Comparison of ENCODE assay signal across 1 cellular context in genomic region chr5:74499236-74499635, GRCh38.
TF ChIP-seq lines count a peak whose summit lies in the region.

No MANE protein-coding gene starts in this region.

TF ChIP-seq in GM23338, 12 proteins besides CTCF, POLR2A, EP300 and RAD21 (continued from another document):
- TF ChIP-seq ZNF462 (CRISPR knock-in tag; IDR thresholded peaks at IDR 0.05) = no peak
- TF ChIP-seq ZNF331 (CRISPR knock-in tag; IDR thresholded peaks at IDR 0.05; ENCODE audit: low read depth) = no peak
- no peak for TF ChIP-seq STAT1 (IDR thresholded peaks at IDR 0.05; ENCODE audit: unreplicated experiment)
- no peak for TF ChIP-seq EZH2phosphoT487 (IDR thresholded peaks at IDR 0.05; ENCODE audit: unreplicated experiment)
- TF ChIP-seq JUNB (IDR thresholded peaks at IDR 0.05; ENCODE audit: unreplicated experiment) = no peak
- TF ChIP-seq POLR2AphosphoS5 (IDR thresholded peaks at IDR 0.05; ENCODE audit: low read depth) = no peak
- TF ChIP-seq ETS1 (IDR thresholded peaks at IDR 0.05) = no peak
- no peak for TF ChIP-seq REST (IDR thresholded peaks at IDR 0.05; ENCODE audit: unreplicated experiment)
